In the genomic region with DNA sequence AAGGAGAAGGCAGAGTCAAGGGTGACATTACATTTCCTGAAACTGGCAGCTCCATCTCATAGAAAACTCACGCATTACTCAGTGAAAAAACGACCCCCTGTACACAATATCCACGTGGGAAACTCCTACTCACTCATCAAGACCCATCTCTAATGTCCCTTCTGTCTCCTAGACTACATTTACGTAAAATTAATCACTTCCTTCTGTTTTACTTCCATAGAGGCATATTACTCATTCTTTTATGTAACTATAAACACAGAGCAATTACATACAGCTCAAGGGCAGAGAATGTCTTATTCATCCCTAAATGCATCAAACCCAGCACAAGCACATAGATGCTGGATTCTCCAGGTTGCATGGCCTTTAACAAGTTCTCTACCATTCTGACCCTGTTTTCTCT, we compare ENCODE assay signal across 15 cellular contexts.
DNase-seq lines count a peak whose midpoint lies in the region; ATAC-seq and TF ChIP-seq lines count a peak whose summit lies in the region.
"Had no signal": no experiment of that assay in that cellular context is flagged by ENCODE, and none has a peak within 500 bp of the region (broad histone marks: within the 10 kb centered on the region; RNA-seq: fewer than 3 reads in every experiment).

No MANE protein-coding gene starts in this region.

- H3K14ac ChIP-seq in mesenchymal stem cell (ENCODE audit: low read length in 2 of 2): no peak overlapping the region

- in situ Hi-C loops in Caki2 (cut with HindIII; ENCODE audit: low pct_unique_long_range_greater_than_20kb, low sequenced_read_pairs): no loop called here
- in situ Hi-C loops in gastrocnemius medialis (cut with MboI; ENCODE audit: low sequenced_read_pairs in 4 of 4): no loop called here

- no peak for TF ChIP-seq POLR2A in gastrocnemius medialis (IDR thresholded peaks at IDR 0.05)

- H3K9me3 ChIP-seq in mesenchymal stem cell (ENCODE audit: control insufficient read depth, low read length): no peaks in the 10 kb centered on the region
- no peaks in the 10 kb centered on the region for H3K9me3 ChIP-seq in gastrocnemius medialis
- H3K9me3 ChIP-seq in ascending aorta: no peaks in the 10 kb centered on the region
- H3K9me3 ChIP-seq in lower lobe of right lung: no peaks in the 10 kb centered on the region

- ATAC-seq in gastrocnemius medialis: no peak
- no peak for ATAC-seq in HG02642 (IDR thresholded peaks at IDR 0.05; ENCODE audit: poor library complexity, unreplicated experiment)
- no peak for ATAC-seq in lower lobe of right lung

- H3K27ac ChIP-seq in mesenchymal stem cell (ENCODE audit: low read length, poor library complexity, severe bottlenecking) (peak overlapping the region; percentile 33), gastrocnemius medialis (no peak overlapping the region), ascending aorta (no peak overlapping the region), lower lobe of right lung (no peak overlapping the region)
- H3K27ac ChIP-seq: HL-60 had no signal

- no peak for TF ChIP-seq CTCF in choroid plexus epithelial cell (conservative IDR thresholded peaks at IDR 0.05; ENCODE audit: low read depth, low read length)
- TF ChIP-seq CTCF in gastrocnemius medialis (IDR thresholded peaks at IDR 0.05 in 4 of 5, conservative IDR thresholded peaks at IDR 0.05 in 1 of 5): no peak
- no peak for TF ChIP-seq CTCF in ascending aorta (IDR thresholded peaks at IDR 0.05)
- no peak for TF ChIP-seq CTCF in lower lobe of right lung (IDR thresholded peaks at IDR 0.05)

- H2BK120ac ChIP-seq in mesenchymal stem cell (ENCODE audit: low read depth, low read length): no peak overlapping the region

- intact Hi-C loops in gastrocnemius medialis (cut with DNase I; ENCODE audit: low total_unique reads): no loop called here
- intact Hi-C loops in ascending aorta (cut with DNase I): no loop called here
- intact Hi-C loops in lower lobe of right lung (cut with DNase I): no loop called here

- H3K4ac ChIP-seq in mesenchymal stem cell (ENCODE audit: low read depth in 1 of 2, low read length in 2 of 2): no peak overlapping the region

- H3K79me1 ChIP-seq in mesenchymal stem cell (replicated peaks; ENCODE audit: low read length, poor library complexity, severe bottlenecking): peaks cover 13% of the 10 kb centered on the region

- H2AFZ ChIP-seq in mesenchymal stem cell (ENCODE audit: low read depth, low read length): no peak overlapping the region

- 2% methylated on average over 4 of the region's 4 CpGs for WGBS in mesenchymal stem cell

- H3K23ac ChIP-seq in mesenchymal stem cell (ENCODE audit: low read length in 2 of 2): no peak overlapping the region

- H2BK12ac ChIP-seq in mesenchymal stem cell (ENCODE audit: low read length in 2 of 2): no peak overlapping the region

- H3K4me2 ChIP-seq in mesenchymal stem cell (ENCODE audit: low read length, poor library complexity, severe bottlenecking): no peak overlapping the region

- no peaks in the 10 kb centered on the region for H3K36me3 ChIP-seq in mesenchymal stem cell (ENCODE audit: control insufficient read depth in 1 of 2, insufficient read depth in 2 of 2, low read depth in 1 of 2, low read length in 2 of 2)
- no peaks in the 10 kb centered on the region for H3K36me3 ChIP-seq in gastrocnemius medialis
- H3K36me3 ChIP-seq in ascending aorta: no peaks in the 10 kb centered on the region
- no peaks in the 10 kb centered on the region for H3K36me3 ChIP-seq in lower lobe of right lung

- H3K4me1 ChIP-seq in mesenchymal stem cell (ENCODE audit: control insufficient read depth, insufficient read depth, low read depth, low read length) (peaks cover 11% of the 10 kb centered on the region), gastrocnemius medialis (peaks cover 18 to 19% of the 10 kb centered on the region in 2 donors), ascending aorta (peaks cover 4 to 13% of the 10 kb centered on the region in 2 donors), lower lobe of right lung (no peaks in the 10 kb centered on the region)

- no peak overlapping the region for H4K8ac ChIP-seq in mesenchymal stem cell (ENCODE audit: low read length)

- DNase-seq in Caki2 (ENCODE audit: low read depth): peak; percentile 52
- DNase-seq in NCI-H460 (ENCODE audit: extremely low read depth, low read depth): peak; percentile 53
- DNase-seq in choroid plexus epithelial cell (ENCODE audit: low read depth): peak; percentile 55
- peak; percentile 95 for DNase-seq in mesenchymal stem cell
- DNase-seq in gastrocnemius medialis: no peak
- DNase-seq in ascending aorta (ENCODE audit: low spot score in 2 of 2): no peak
- DNase-seq in lower lobe of right lung: no peak
- DNase-seq: aorta; CD4-positive, alpha-beta memory T cell; immature natural killer cell; NCI-H1105 treated with DMSO at 0.1 percent for 48 hours; stimulated activated CD4-positive, alpha-beta T cell treated with anti-CD3 and anti-CD28 coated beads, Interleukin-2, amount 100 ng/mL, for 48 hours; stimulated activated naive CD4-positive, alpha-beta T cell treated with Interleukin-2 at 50 U/mL for 16 hours had no signal

- H3K4me3 ChIP-seq in choroid plexus epithelial cell (ENCODE audit: low read depth, low read length): no peak overlapping the region
- H3K4me3 ChIP-seq in mesenchymal stem cell (ENCODE audit: insufficient read depth in 1 of 2, low read depth in 1 of 2, low read length in 2 of 2): no peak overlapping the region
- H3K4me3 ChIP-seq in gastrocnemius medialis: no peak overlapping the region
- no peak overlapping the region for H3K4me3 ChIP-seq in ascending aorta
- H3K4me3 ChIP-seq in lower lobe of right lung: no peak overlapping the region

- H3K9ac ChIP-seq in mesenchymal stem cell (ENCODE audit: low read length): peak overlapping the region; percentile 77

- no peak overlapping the region for H4K91ac ChIP-seq in mesenchymal stem cell (ENCODE audit: low read length)

- no peaks in the 10 kb centered on the region for H3K27me3 ChIP-seq in mesenchymal stem cell (ENCODE audit: control insufficient read depth in 1 of 2, insufficient read depth in 1 of 2, low read length in 2 of 2)
- H3K27me3 ChIP-seq in gastrocnemius medialis: no peaks in the 10 kb centered on the region
- H3K27me3 ChIP-seq in ascending aorta: no peaks in the 10 kb centered on the region
- H3K27me3 ChIP-seq in lower lobe of right lung (ENCODE audit: low read depth): peaks cover 4% of the 10 kb centered on the region

- H2BK15ac ChIP-seq in mesenchymal stem cell (ENCODE audit: low read depth, poor library complexity, severe bottlenecking): no peak overlapping the region

- H3K18ac ChIP-seq in mesenchymal stem cell (ENCODE audit: low read depth in 1 of 2, low read length in 2 of 2): no peak overlapping the region

- no peak overlapping the region for H2AK5ac ChIP-seq in mesenchymal stem cell (ENCODE audit: low read length, severe bottlenecking)

- no peak overlapping the region for H2BK5ac ChIP-seq in mesenchymal stem cell (ENCODE audit: low read depth, low read length, poor library complexity, severe bottlenecking)

Comparison
In these comparisons a context has a peak if more than half of its experiments do, and no peak if none do; other contexts are left out.
1. DNase-seq: peak in Caki2 (single experiment), NCI-H460 (single experiment), choroid plexus epithelial cell (single experiment) and mesenchymal stem cell (single experiment); none in gastrocnemius medialis (0 of 2), ascending aorta (0 of 2) and lower lobe of right lung (single experiment).